Comparison of ENCODE assay signal across 8 cellular contexts in the genomic region with DNA sequence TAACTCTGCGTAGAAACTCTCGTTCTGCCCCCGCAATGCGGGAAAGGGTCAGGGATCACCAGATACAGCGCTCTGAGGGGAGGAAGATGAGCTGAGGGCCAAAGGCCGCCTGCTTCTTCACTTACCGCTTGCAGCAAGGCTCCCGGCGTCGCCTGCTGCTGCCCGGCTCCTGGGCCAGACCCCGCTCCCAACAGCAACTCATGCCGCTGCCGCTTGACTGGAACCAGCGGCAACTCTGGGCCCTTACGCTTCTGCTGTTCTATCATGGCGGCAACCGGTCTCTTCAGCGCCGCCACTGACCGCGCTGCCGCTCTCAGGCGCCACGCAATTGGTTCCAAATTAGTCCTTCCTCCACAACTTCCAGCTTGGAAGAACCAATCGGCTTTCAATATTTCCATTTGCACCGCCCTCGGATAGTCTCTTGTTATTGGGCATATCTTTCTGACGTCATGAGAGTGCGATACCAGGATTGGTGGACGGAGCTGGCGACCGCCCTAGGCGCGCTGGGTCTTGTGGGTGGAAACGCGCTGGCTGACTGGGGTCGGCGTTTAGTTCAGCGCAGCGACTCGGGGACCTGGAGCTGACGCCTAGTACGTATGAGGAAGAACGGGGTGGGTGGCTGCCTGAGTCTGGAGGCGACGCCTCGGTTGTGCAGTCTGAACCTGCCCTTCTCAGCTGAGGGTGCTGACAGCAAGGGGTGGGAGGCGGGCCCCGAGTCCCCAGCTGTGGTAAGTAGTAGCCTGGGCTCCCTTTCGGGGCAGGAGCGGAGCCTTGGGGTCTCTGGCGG. TPM values are rescaled to one million over a fixed set of nuclear protein-coding genes. Genes with fewer than 3 reads are reported as not detected.
A peak's percentile ranks its signal among the peaks of the same experiment; 100 is the strongest.
DNase-seq lines count a peak whose midpoint lies in the region; ATAC-seq and TF ChIP-seq lines count a peak whose summit lies in the region.

TSS of gene SNRNP40 (minus strand) at position 303 of the 787 bp plus-strand sequence. CDS start at position 266, 37 bp downstream.
A gene with protein sequence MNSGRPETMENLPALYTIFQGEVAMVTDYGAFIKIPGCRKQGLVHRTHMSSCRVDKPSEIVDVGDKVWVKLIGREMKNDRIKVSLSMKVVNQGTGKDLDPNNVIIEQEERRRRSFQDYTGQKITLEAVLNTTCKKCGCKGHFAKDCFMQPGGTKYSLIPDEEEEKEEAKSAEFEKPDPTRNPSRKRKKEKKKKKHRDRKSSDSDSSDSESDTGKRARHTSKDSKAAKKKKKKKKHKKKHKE (plus strand): TSS at position 547 of the 787 bp plus-strand sequence. CDS start 13,067 bp downstream, outside the sequence.

- DNase-seq in AML-193 (lab: John Stamatoyannopoulos, UW) = peak; percentile 98 to 99
- peak; percentile 98 for DNase-seq in NCI-H460 (ENCODE audit: extremely low read depth, low read depth)
- DNase-seq in activated CD4-positive, alpha-beta T cell treated with anti-CD3 and anti-CD28 coated beads for 1 hour = peak; percentile 89
- peak; percentile 99 for DNase-seq in choroid plexus epithelial cell (ENCODE audit: low read depth)
- DNase-seq in kidney epithelial cell (ENCODE audit: low read depth) = peak; percentile 99
- peak; percentile 70 to 81 for DNase-seq in stimulated activated CD4-positive, alpha-beta T cell treated with anti-CD3 and anti-CD28 coated beads, Interleukin-1b, Interleukin-23, amount 100 ng/mL, for 1 hour (ENCODE audit: low read depth in 2 of 2)

- H3K4me3 ChIP-seq in choroid plexus epithelial cell (ENCODE audit: low read depth, low read length) = peak within 1 kb of the TSS; percentile 100
- peak within 1 kb of the TSS; percentile 97 for H3K4me3 ChIP-seq in kidney epithelial cell (ENCODE audit: low read depth, low read length)

- H3K36me3 ChIP-seq in kidney epithelial cell (ENCODE audit: control insufficient read depth, insufficient read depth, low read length) = no peaks in the 10 kb centered on the region

- TF ChIP-seq CTCF in choroid plexus epithelial cell (conservative IDR thresholded peaks at IDR 0.05; ENCODE audit: low read depth, low read length) (peak; percentile 28), kidney epithelial cell (IDR thresholded peaks at IDR 0.05; ENCODE audit: insufficient read depth, low read length, poor library complexity, severe bottlenecking) (peak; percentile 8)

- no peaks in the 10 kb centered on the region for H3K27me3 ChIP-seq in kidney epithelial cell (ENCODE audit: control insufficient read depth, insufficient read depth, low read length)

- peak; percentile 98 for ATAC-seq in GM19043 (IDR thresholded peaks at IDR 0.05; ENCODE audit: low read depth, unreplicated experiment)
- ATAC-seq in HG03378 (IDR thresholded peaks at IDR 0.05; ENCODE audit: unreplicated experiment) = peak; percentile 88

RNA-seq across cellular contexts. Expression of gene SNRNP40, which starts in this region (rescaled TPM):
- 97.8 and 98.8 TPM in 2 replicates for total RNA-seq in NCI-H460 (2014; rRNA removed; shearing (Covaris generic))
- polyA plus RNA-seq in NCI-H460 (2014; cell fraction: nucleus; rRNA removed) = 46.6 and 52.8 TPM in 2 replicates
- total RNA-seq in kidney epithelial cell = 62.8 and 67.4 TPM in 2 replicates

RNA-seq across cellular contexts. Expression of the second gene that starts in this region (rescaled TPM):
- total RNA-seq in NCI-H460 (2014; rRNA removed; shearing (Covaris generic)) = 17.8 and 19.2 TPM in 2 replicates
- polyA plus RNA-seq in NCI-H460 (2014; cell fraction: nucleus; rRNA removed) = 12.2 and 22.2 TPM in 2 replicates
- total RNA-seq in kidney epithelial cell = 39.0 and 44.1 TPM in 2 replicates

Comparison
In these comparisons a context has a peak if more than half of its experiments do, and no peak if none do; other contexts are left out.
1. Peak in every context shown above with its lines: DNase-seq, ATAC-seq and H3K4me3 ChIP-seq.